8 cellular contexts compared by ENCODE assay signal in genomic region chr11:85663080-85663729, GRCh38. TPM values are rescaled to one million over a fixed set of nuclear protein-coding genes. Genes with fewer than 3 reads are reported as not detected.
DNase-seq lines count a peak whose midpoint lies in the region; ATAC-seq, FAIRE-seq and TF ChIP-seq lines count a peak whose summit lies in the region.

No MANE protein-coding gene starts in this region.

- H3K36me3 ChIP-seq in HEK293 (ENCODE audit: control insufficient read depth in 2 of 2, insufficient read depth in 1 of 2, low read length in 2 of 2): peaks cover 14 to 56% of the 10 kb centered on the region in 2 experiments; a peak in 2 of 3 replicates
- peaks cover 0 to 14% of the 10 kb centered on the region in 2 donors for H3K36me3 ChIP-seq in adrenal gland (replicated peaks in 1 of 2)
- H3K36me3 ChIP-seq in HepG2 (replicated peaks in 1 of 2; ENCODE audit: control insufficient read depth in 1 of 2, insufficient read depth in 2 of 2, low read length in 2 of 2): peaks cover 0 to under 1% of the 10 kb centered on the region in 2 experiments; a peak in 1 of 5 replicates
- peaks cover 0 to 8% (median 6%) of the 10 kb centered on the region in 3 donors for H3K36me3 ChIP-seq in tibial artery

- TF ChIP-seq POLR2A in adrenal gland (IDR thresholded peaks at IDR 0.05): no peak
- TF ChIP-seq POLR2A in HepG2 (IDR thresholded peaks at IDR 0.05; ENCODE audit: insufficient read depth in 1 of 2, low read depth in 2 of 2, low read length in 2 of 2): no peak

- TF ChIP-seq CTCF in HEK293 (tag by site-specific recombination; IDR thresholded peaks at IDR 0.05) (no peak), adrenal gland (IDR thresholded peaks at IDR 0.05) (no peak), HepG2 (CRISPR knock-in tag; IDR thresholded peaks at IDR 0.05) (no peak), tibial artery (IDR thresholded peaks at IDR 0.05) (no peak)

- peak; percentile 12 for DNase-seq in AG08396 (ENCODE audit: low spot score)
- DNase-seq in adrenal gland: no peak
- DNase-seq in HepG2 (ENCODE audit: low spot score): no peak
- DNase-seq in tibial artery: no peak
- DNase-seq in stimulated activated CD4-positive, alpha-beta T cell treated with anti-CD3 and anti-CD28 coated beads, Interleukin-1b, Interleukin-23, amount 100 ng/mL, for 48 hours: no peak
- DNase-seq in NCI-H187 treated with DMSO at 0.1 percent for 48 hours (lab: John Stamatoyannopoulos, UW): no peak

- no peak overlapping the region for H2AFZ ChIP-seq in HepG2 (ENCODE audit: low read length)

- BruUV-seq in HepG2 (replicated peaks; lab: Mats Ljungman, UMichigan): TSS peak; percentile 48

- TF ChIP-seq EP300 in HepG2 (IDR thresholded peaks at IDR 0.05; ENCODE audit: low read depth in 2 of 2, low read length in 2 of 2): no peak
- TF ChIP-seq EP300 in HepG2 (CRISPR knock-in tag; IDR thresholded peaks at IDR 0.05; ENCODE audit: borderline replicate concordance): no peak

- 2 to 4% (median 2%) methylated on average over 10 of the region's 10 CpGs for WGBS in adrenal gland, 4 donors
- 2% methylated on average over 10 of the region's 10 CpGs for WGBS in HepG2 (ENCODE audit: low lambda C conversion rate)

- in situ Hi-C loops in HepG2 (cut with HindIII; ENCODE audit: extremely low pct_ligation_motif_present, low pct_unique_long_range_greater_than_20kb): no loop called here

- H3K27ac ChIP-seq in HEK293 (ENCODE audit: extremely low read depth, low read depth, low read length) (no peak overlapping the region), adrenal gland (peak overlapping the region in 4 of 5 donors; percentile 98 to 99 (median 98)), HepG2 (ENCODE audit: extremely low read length, insufficient read depth, low read length) (peak overlapping the region; percentile 98), tibial artery (peak overlapping the region; percentile 96 to 98)

- H3K4me3 ChIP-seq in HEK293 (ENCODE audit: low read depth, low read length) (peak overlapping the region; percentile 91), adrenal gland (peak overlapping the region; percentile 83 to 96 (median 94)), HepG2 (replicated peaks in 1 of 3; ENCODE audit: insufficient read depth in 1 of 3, low read depth in 2 of 3, low read length in 3 of 3) (peak overlapping the region; percentile 72 to 95 (median 86)), tibial artery (peak overlapping the region; percentile 71 to 95)

- CTCF ChIA-PET in HEK293 (lab: Yijun Ruan, JAX) (interaction anchor here (0.6 to 0.7 kb wide), 4 partner anchors 29 to 1107 kb away, joined by 3 to 5 read pairs (median 4); no protein-coding TSS in a partner anchor), HepG2 (lab: Yijun Ruan, JAX; ENCODE audit: low intra/inter-chr PET ratio, low total read pairs) (no interaction called here)

- intact Hi-C loops in adrenal gland (cut with DNase I) (loop anchor here in 1 of 2 donors (5.0 kb wide), 1 partner anchor 36 kb away; the partner anchor contains the start of genes DLG2 and TMEM126B), HepG2 (cut with micrococcal nuclease; ENCODE audit: unreplicated experiment) (no loop called here), tibial artery (cut with DNase I; ENCODE audit: low total_unique reads) (loop anchor here (5.0 kb wide), 1 partner anchor 36 kb away; the partner anchor contains the start of genes DLG2 and TMEM126B)

- H3K9ac ChIP-seq in HepG2 (ENCODE audit: insufficient read depth, low read depth, low read length): peak overlapping the region; percentile 98

- H3K79me2 ChIP-seq in HepG2 (ENCODE audit: insufficient read depth, low read length): peaks cover 60% of the 10 kb centered on the region

- no peaks in the 10 kb centered on the region for H3K4me1 ChIP-seq in HEK293 (ENCODE audit: control insufficient read depth, insufficient read depth, low read length)
- peaks cover 37 to 60% of the 10 kb centered on the region in 2 donors for H3K4me1 ChIP-seq in adrenal gland (replicated peaks in 1 of 2)
- peaks cover 52% of the 10 kb centered on the region for H3K4me1 ChIP-seq in HepG2 (ENCODE audit: insufficient read depth, low read length)
- peaks cover 0 to 51% (median 24%) of the 10 kb centered on the region in 4 donors for H3K4me1 ChIP-seq in tibial artery

- H3K4me2 ChIP-seq in HepG2 (ENCODE audit: low read depth, low read length): peak overlapping the region; percentile 88

- POLR2A ChIA-PET in HEK293 (lab: Yijun Ruan, JAX) (interaction anchor here (0.9 to 3.4 kb wide), 5 partner anchors 9 to 35 kb away, joined by 3 to 37 read pairs (median 4); partner anchors contain the start of genes TMEM126A and TMEM126B), HepG2 (lab: Yijun Ruan, JAX) (interaction anchor here (2.2 to 10.0 kb wide), 3 partner anchors 9 to 35 kb away, joined by 7 to 112 read pairs (median 15); partner anchors contain the start of genes TMEM126A and TMEM126B)

- no peaks in the 10 kb centered on the region for H3K9me3 ChIP-seq in HEK293 (ENCODE audit: control insufficient read depth, insufficient read depth, low read depth, low read length)
- H3K9me3 ChIP-seq in adrenal gland (replicated peaks in 1 of 3): no peaks in the 10 kb centered on the region
- H3K9me3 ChIP-seq in HepG2 (ENCODE audit: low read length): no peaks in the 10 kb centered on the region
- H3K9me3 ChIP-seq in tibial artery: no peaks in the 10 kb centered on the region

- ATAC-seq in HepG2 (no peak; the same call in 2 of the 3 replicates), HG02610 (IDR thresholded peaks at IDR 0.05; ENCODE audit: unreplicated experiment) (no peak)

- no peak for FAIRE-seq in HepG2 (lab: Jason Lieb, UNC)

- no peak for TF ChIP-seq RAD21 in HepG2 (CRISPR knock-in tag; IDR thresholded peaks at IDR 0.05)

- H3K27me3 ChIP-seq in adrenal gland (no peaks in the 10 kb centered on the region), HepG2 (ENCODE audit: control insufficient read depth in 1 of 2, insufficient read depth in 2 of 2, low read length in 2 of 2) (no peaks in the 10 kb centered on the region; a peak in 1 of 5 replicates), tibial artery (no peaks in the 10 kb centered on the region)

- H4K20me1 ChIP-seq in HepG2 (ENCODE audit: insufficient read depth, low read length): peaks cover 29% of the 10 kb centered on the region

RNA-seq across cellular contexts. Expression of gene CREBZF, which starts 1.7 kb away (rescaled TPM):
- total RNA-seq in adrenal gland (10 to 100 TPM; 18.2 to 65.9 (median 38.2) TPM), HepG2 (2016; rRNA removed; fragmentation: Illumina TruSeq; extraction: Trizol) (17.2 and 43.1 TPM in 2 replicates)
- polyA plus RNA-seq in adrenal gland (10 to 100 TPM; 15.8 to 50.0 (median 32.0) TPM), HepG2 (2011; rRNA removed) (30.6 and 31.1 TPM in 2 replicates)
- 3.9 and 5.1 TPM in 2 replicates for total RNA-seq in HepG2 (2016; cell fraction: cytosol; rRNA removed; fragmentation: Illumina TruSeq; extraction: Trizol; ENCODE audit: low read depth)
- 17.1 and 41.7 TPM in 2 replicates for total RNA-seq in HepG2 (2016; cell fraction: insoluble cytoplasmic fraction; rRNA removed; fragmentation: Illumina TruSeq; extraction: Trizol)
- total RNA-seq in HepG2 (2016; cell fraction: membrane; rRNA removed; fragmentation: Illumina TruSeq; extraction: Trizol): 8.8 and 10.3 TPM in 2 replicates
- total RNA-seq in HepG2 (2016; cell fraction: nucleus; rRNA removed; fragmentation: Illumina TruSeq; extraction: Trizol): 113 and 114 TPM in 2 replicates
- 9.3 and 10.4 TPM in 2 replicates for polyA plus RNA-seq in HepG2 (2011; cell fraction: cytosol; rRNA removed)
- polyA plus RNA-seq in HepG2 (2011; cell fraction: nucleus; rRNA removed): 173 and 179 TPM in 2 replicates
- 30.0 and 33.9 TPM in 2 replicates for polyA plus RNA-seq in HepG2 (2012)
- 1.7 and 3.1 TPM in 2 replicates for polyA plus RNA-seq in HepG2 (2016; cell fraction: cytosol; fragmentation: Illumina TruSeq; extraction: Trizol; ENCODE audit: low read depth)
- 17.0 and 19.9 TPM in 2 replicates for polyA plus RNA-seq in HepG2 (2016; cell fraction: insoluble cytoplasmic fraction; fragmentation: Illumina TruSeq; extraction: Trizol; ENCODE audit: low read depth)
- 4.9 and 6.4 TPM in 2 replicates for polyA plus RNA-seq in HepG2 (2016; cell fraction: membrane; fragmentation: Illumina TruSeq; extraction: Trizol; ENCODE audit: low read depth)
- 164 and 170 TPM in 2 replicates for polyA plus RNA-seq in HepG2 (2016; cell fraction: nucleus; fragmentation: Illumina TruSeq; extraction: Trizol; ENCODE audit: insufficient read depth, low read depth)
- 15.7 and 25.6 TPM in 2 replicates for polyA minus RNA-seq in HepG2 (2011; rRNA and poly(A)+ RNA removed; ENCODE audit: low replicate concordance)
- polyA minus RNA-seq in HepG2 (2011; cell fraction: cytosol; rRNA and poly(A)+ RNA removed): 8.6 and 12.7 TPM in 2 replicates
- 144 and 161 TPM in 2 replicates for polyA minus RNA-seq in HepG2 (2011; cell fraction: nucleus; rRNA and poly(A)+ RNA removed)

RNA-seq across cellular contexts. Expression of gene TMEM126A, which starts 15.4 kb away (rescaled TPM):
- total RNA-seq in adrenal gland (10 to 100 TPM; 16.4 to 62.6 (median 34.8) TPM), HepG2 (2016; rRNA removed; fragmentation: Illumina TruSeq; extraction: Trizol) (66.9 and 68.7 TPM in 2 replicates)
- polyA plus RNA-seq in adrenal gland (10 to 100 TPM; 49.3 to 62.1 (median 51.9) TPM), HepG2 (2011; rRNA removed) (33.8 and 59.5 TPM in 2 replicates)
- total RNA-seq in HepG2 (2016; cell fraction: cytosol; rRNA removed; fragmentation: Illumina TruSeq; extraction: Trizol; ENCODE audit: low read depth): 70.9 and 83.3 TPM in 2 replicates
- 67.5 and 67.8 TPM in 2 replicates for total RNA-seq in HepG2 (2016; cell fraction: insoluble cytoplasmic fraction; rRNA removed; fragmentation: Illumina TruSeq; extraction: Trizol)
- total RNA-seq in HepG2 (2016; cell fraction: membrane; rRNA removed; fragmentation: Illumina TruSeq; extraction: Trizol): 63.9 and 68.2 TPM in 2 replicates
- 33.4 and 36.6 TPM in 2 replicates for total RNA-seq in HepG2 (2016; cell fraction: nucleus; rRNA removed; fragmentation: Illumina TruSeq; extraction: Trizol)
- polyA plus RNA-seq in HepG2 (2011; cell fraction: cytosol; rRNA removed): 21.4 and 31.6 TPM in 2 replicates
- polyA plus RNA-seq in HepG2 (2011; cell fraction: nucleus; rRNA removed): 6.2 and 6.7 TPM in 2 replicates
- 29.2 and 35.7 TPM in 2 replicates for polyA plus RNA-seq in HepG2 (2012)
- 69.5 and 78.7 TPM in 2 replicates for polyA plus RNA-seq in HepG2 (2016; cell fraction: cytosol; fragmentation: Illumina TruSeq; extraction: Trizol; ENCODE audit: low read depth)
- polyA plus RNA-seq in HepG2 (2016; cell fraction: insoluble cytoplasmic fraction; fragmentation: Illumina TruSeq; extraction: Trizol; ENCODE audit: low read depth): 48.7 and 55.1 TPM in 2 replicates
- 51.3 and 53.8 TPM in 2 replicates for polyA plus RNA-seq in HepG2 (2016; cell fraction: membrane; fragmentation: Illumina TruSeq; extraction: Trizol; ENCODE audit: low read depth)
- polyA plus RNA-seq in HepG2 (2016; cell fraction: nucleus; fragmentation: Illumina TruSeq; extraction: Trizol; ENCODE audit: insufficient read depth, low read depth): 45.8 and 47.6 TPM in 2 replicates
- polyA minus RNA-seq in HepG2 (2011; rRNA and poly(A)+ RNA removed; ENCODE audit: low replicate concordance): 9.7 and 17.8 TPM in 2 replicates
- polyA minus RNA-seq in HepG2 (2011; cell fraction: cytosol; rRNA and poly(A)+ RNA removed): 3.4 and 4.2 TPM in 2 replicates
- polyA minus RNA-seq in HepG2 (2011; cell fraction: nucleus; rRNA and poly(A)+ RNA removed): 6.8 and 10.1 TPM in 2 replicates

RNA-seq across cellular contexts. Expression of gene CCDC89, which starts 22.8 kb away (rescaled TPM):
- total RNA-seq in adrenal gland (1 to 10 TPM in 6 of 8 donors, under 1 TPM in 1, not detected in 1; 0.66 to 2.3 (median 1.8) TPM), HepG2 (2016; rRNA removed; fragmentation: Illumina TruSeq; extraction: Trizol) (0.38 and 0.60 TPM in 2 replicates)
- polyA plus RNA-seq in adrenal gland (under 1 TPM; 0.61 to 0.99 (median 0.64) TPM), HepG2 (2011; rRNA removed) (0.13 TPM in 1 of 2 replicates, not detected in the other)
- not detected in 2 replicates for total RNA-seq in HepG2 (2016; cell fraction: cytosol; rRNA removed; fragmentation: Illumina TruSeq; extraction: Trizol; ENCODE audit: low read depth)
- 0.30 and 0.39 TPM in 2 replicates for total RNA-seq in HepG2 (2016; cell fraction: insoluble cytoplasmic fraction; rRNA removed; fragmentation: Illumina TruSeq; extraction: Trizol)
- not detected in 2 replicates for total RNA-seq in HepG2 (2016; cell fraction: membrane; rRNA removed; fragmentation: Illumina TruSeq; extraction: Trizol)
- 0.28 TPM in 1 of 2 replicates, not detected in the other for total RNA-seq in HepG2 (2016; cell fraction: nucleus; rRNA removed; fragmentation: Illumina TruSeq; extraction: Trizol)
- polyA plus RNA-seq in HepG2 (2011; cell fraction: cytosol; rRNA removed): 0.03 and 0.04 TPM in 2 replicates
- not detected in 2 replicates for polyA plus RNA-seq in HepG2 (2011; cell fraction: nucleus; rRNA removed)
- polyA plus RNA-seq in HepG2 (2012): not detected in 2 replicates
- not detected in 2 replicates for polyA plus RNA-seq in HepG2 (2016; cell fraction: cytosol; fragmentation: Illumina TruSeq; extraction: Trizol; ENCODE audit: low read depth)
- polyA plus RNA-seq in HepG2 (2016; cell fraction: insoluble cytoplasmic fraction; fragmentation: Illumina TruSeq; extraction: Trizol; ENCODE audit: low read depth): 0.22 and 0.46 TPM in 2 replicates
- not detected in 2 replicates for polyA plus RNA-seq in HepG2 (2016; cell fraction: membrane; fragmentation: Illumina TruSeq; extraction: Trizol; ENCODE audit: low read depth)
- not detected in 2 replicates for polyA plus RNA-seq in HepG2 (2016; cell fraction: nucleus; fragmentation: Illumina TruSeq; extraction: Trizol; ENCODE audit: insufficient read depth, low read depth)
- not detected in 2 replicates for polyA minus RNA-seq in HepG2 (2011; rRNA and poly(A)+ RNA removed; ENCODE audit: low replicate concordance)
- polyA minus RNA-seq in HepG2 (2011; cell fraction: cytosol; rRNA and poly(A)+ RNA removed): not detected in 2 replicates
- polyA minus RNA-seq in HepG2 (2011; cell fraction: nucleus; rRNA and poly(A)+ RNA removed): not detected in 2 replicates

RNA-seq across cellular contexts. Expression of gene TMEM126B, which starts 34.8 kb away (rescaled TPM):
- total RNA-seq in adrenal gland (10 to 100 TPM; 39.9 to 96.4 (median 53.6) TPM), HepG2 (2016; rRNA removed; fragmentation: Illumina TruSeq; extraction: Trizol) (54.8 and 81.8 TPM in 2 replicates)
- polyA plus RNA-seq in adrenal gland (100 to 1,000 TPM in 1 of 3 donors, 10 to 100 TPM in 2; 62.8 to 125 (median 90.8) TPM), HepG2 (2011; rRNA removed) (26.2 and 33.6 TPM in 2 replicates)
- 21.5 and 24.8 TPM in 2 replicates for total RNA-seq in HepG2 (2016; cell fraction: cytosol; rRNA removed; fragmentation: Illumina TruSeq; extraction: Trizol; ENCODE audit: low read depth)
- total RNA-seq in HepG2 (2016; cell fraction: insoluble cytoplasmic fraction; rRNA removed; fragmentation: Illumina TruSeq; extraction: Trizol): 56.1 and 83.6 TPM in 2 replicates
- 45.7 and 58.4 TPM in 2 replicates for total RNA-seq in HepG2 (2016; cell fraction: membrane; rRNA removed; fragmentation: Illumina TruSeq; extraction: Trizol)
- total RNA-seq in HepG2 (2016; cell fraction: nucleus; rRNA removed; fragmentation: Illumina TruSeq; extraction: Trizol): 31.7 and 35.5 TPM in 2 replicates
- polyA plus RNA-seq in HepG2 (2011; cell fraction: cytosol; rRNA removed): 14.0 and 25.9 TPM in 2 replicates
- polyA plus RNA-seq in HepG2 (2011; cell fraction: nucleus; rRNA removed): 18.3 and 25.6 TPM in 2 replicates
- polyA plus RNA-seq in HepG2 (2012): 35.0 and 42.8 TPM in 2 replicates
- 29.0 and 34.2 TPM in 2 replicates for polyA plus RNA-seq in HepG2 (2016; cell fraction: cytosol; fragmentation: Illumina TruSeq; extraction: Trizol; ENCODE audit: low read depth)
- 85.8 and 101 TPM in 2 replicates for polyA plus RNA-seq in HepG2 (2016; cell fraction: insoluble cytoplasmic fraction; fragmentation: Illumina TruSeq; extraction: Trizol; ENCODE audit: low read depth)
- 52.1 and 54.7 TPM in 2 replicates for polyA plus RNA-seq in HepG2 (2016; cell fraction: membrane; fragmentation: Illumina TruSeq; extraction: Trizol; ENCODE audit: low read depth)
- 54.1 and 62.9 TPM in 2 replicates for polyA plus RNA-seq in HepG2 (2016; cell fraction: nucleus; fragmentation: Illumina TruSeq; extraction: Trizol; ENCODE audit: insufficient read depth, low read depth)
- polyA minus RNA-seq in HepG2 (2011; rRNA and poly(A)+ RNA removed; ENCODE audit: low replicate concordance): 4.8 and 14.2 TPM in 2 replicates
- 7.8 and 8.5 TPM in 2 replicates for polyA minus RNA-seq in HepG2 (2011; cell fraction: cytosol; rRNA and poly(A)+ RNA removed)
- 17.3 and 18.0 TPM in 2 replicates for polyA minus RNA-seq in HepG2 (2011; cell fraction: nucleus; rRNA and poly(A)+ RNA removed)

RNA-seq across cellular contexts. Expression of gene DLG2, which starts 36.1 kb away (rescaled TPM):
- total RNA-seq in adrenal gland (100 to 1,000 TPM in 1 of 8 donors, 10 to 100 TPM in 7; 28.4 to 101 (median 50.2) TPM), HepG2 (2016; rRNA removed; fragmentation: Illumina TruSeq; extraction: Trizol) (1.0 and 1.1 TPM in 2 replicates)
- polyA plus RNA-seq in adrenal gland (10 to 100 TPM in 2 of 3 donors, 1 to 10 TPM in 1; 8.3 to 14.4 (median 11.1) TPM), HepG2 (2011; rRNA removed) (0.34 and 0.46 TPM in 2 replicates)
- total RNA-seq in HepG2 (2016; cell fraction: cytosol; rRNA removed; fragmentation: Illumina TruSeq; extraction: Trizol; ENCODE audit: low read depth): 0.26 and 0.30 TPM in 2 replicates
- 0.73 and 0.87 TPM in 2 replicates for total RNA-seq in HepG2 (2016; cell fraction: insoluble cytoplasmic fraction; rRNA removed; fragmentation: Illumina TruSeq; extraction: Trizol)
- total RNA-seq in HepG2 (2016; cell fraction: membrane; rRNA removed; fragmentation: Illumina TruSeq; extraction: Trizol): 0.48 and 1.1 TPM in 2 replicates
- 1.8 and 2.9 TPM in 2 replicates for total RNA-seq in HepG2 (2016; cell fraction: nucleus; rRNA removed; fragmentation: Illumina TruSeq; extraction: Trizol)
- polyA plus RNA-seq in HepG2 (2011; cell fraction: cytosol; rRNA removed): 0.11 and 0.23 TPM in 2 replicates
- 0.90 and 0.92 TPM in 2 replicates for polyA plus RNA-seq in HepG2 (2011; cell fraction: nucleus; rRNA removed)
- polyA plus RNA-seq in HepG2 (2012): 0.75 and 1.2 TPM in 2 replicates
- 0.08 TPM in 1 of 2 replicates, not detected in the other for polyA plus RNA-seq in HepG2 (2016; cell fraction: cytosol; fragmentation: Illumina TruSeq; extraction: Trizol; ENCODE audit: low read depth)
- 0.52 and 0.61 TPM in 2 replicates for polyA plus RNA-seq in HepG2 (2016; cell fraction: insoluble cytoplasmic fraction; fragmentation: Illumina TruSeq; extraction: Trizol; ENCODE audit: low read depth)
- polyA plus RNA-seq in HepG2 (2016; cell fraction: membrane; fragmentation: Illumina TruSeq; extraction: Trizol; ENCODE audit: low read depth): 0.21 and 0.35 TPM in 2 replicates
- polyA plus RNA-seq in HepG2 (2016; cell fraction: nucleus; fragmentation: Illumina TruSeq; extraction: Trizol; ENCODE audit: insufficient read depth, low read depth): 0.83 and 1.5 TPM in 2 replicates
- polyA minus RNA-seq in HepG2 (2011; rRNA and poly(A)+ RNA removed; ENCODE audit: low replicate concordance): 2.3 and 11.1 TPM in 2 replicates
- polyA minus RNA-seq in HepG2 (2011; cell fraction: cytosol; rRNA and poly(A)+ RNA removed): 0.59 and 0.97 TPM in 2 replicates
- polyA minus RNA-seq in HepG2 (2011; cell fraction: nucleus; rRNA and poly(A)+ RNA removed): 9.3 and 12.7 TPM in 2 replicates
